8 cellular contexts compared by ENCODE assay signal in the genomic region with DNA sequence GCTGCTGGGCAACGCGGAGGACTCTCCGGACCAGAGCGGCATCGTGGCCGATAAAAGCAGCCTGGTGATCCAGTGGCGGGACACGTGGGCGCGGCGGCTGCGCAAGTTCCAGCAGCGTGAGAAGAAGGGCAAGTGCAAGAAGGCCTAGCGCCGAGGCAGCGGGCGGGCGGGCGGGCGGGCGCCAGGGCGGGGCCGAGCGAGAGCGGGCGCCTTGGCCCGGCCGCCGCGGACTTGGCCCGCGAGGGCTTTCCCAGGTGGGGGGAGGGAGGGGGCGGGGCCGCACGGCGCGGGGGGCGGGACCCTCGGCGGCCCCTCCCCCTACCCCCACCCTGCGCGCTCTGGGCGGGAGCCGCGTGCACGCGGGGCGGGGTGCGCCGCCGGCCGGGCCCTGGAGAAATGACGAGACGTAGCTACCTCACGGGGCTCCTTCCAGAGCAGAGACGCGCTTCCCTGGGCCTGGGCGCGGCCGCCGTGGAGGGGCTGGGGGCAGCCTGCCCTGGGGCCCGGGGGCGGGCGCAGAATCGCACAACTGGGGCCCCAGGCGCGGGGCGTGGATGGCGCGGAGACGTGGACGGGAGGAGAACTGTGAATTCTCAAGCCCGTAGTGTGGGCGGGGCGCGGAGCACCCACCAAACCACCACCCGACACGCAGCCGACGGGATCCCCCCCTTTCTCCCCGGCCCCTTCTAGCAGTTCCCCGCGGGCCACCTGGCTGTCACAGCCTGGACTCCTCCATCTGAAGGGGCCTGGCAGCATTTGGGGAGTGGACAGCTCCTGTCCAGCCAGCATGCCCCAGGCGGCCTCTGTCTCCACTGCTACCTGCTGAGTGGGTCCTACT.
DNase-seq lines count a peak whose midpoint lies in the region; ATAC-seq, FAIRE-seq and TF ChIP-seq lines count a peak whose summit lies in the region.

No MANE protein-coding gene starts in this region.

- POLR2A ChIA-PET in naive thymus-derived CD8-positive, alpha-beta T cell (lab: Charles Lee), result no interaction called here

- peak overlapping the region; percentile 72; the same call in 1 of the 2 replicates for H3K9ac ChIP-seq in OCI-LY1 (ENCODE audit: low read length)

- H2AFZ ChIP-seq in OCI-LY1 (ENCODE audit: low read length), result no peak overlapping the region; the same call in 1 of the 2 replicates

- H3K79me2 ChIP-seq in OCI-LY1 (ENCODE audit: insufficient read depth, low read length), result no peaks in the 10 kb centered on the region

- H3K4me1 ChIP-seq in BE2C (no peaks in the 10 kb centered on the region), OCI-LY1 (ENCODE audit: insufficient read depth, low read length, severe bottlenecking) (peaks cover 7% of the 10 kb centered on the region)

- no peaks in the 10 kb centered on the region for H3K36me3 ChIP-seq in BE2C
- H3K36me3 ChIP-seq in OCI-LY1 (ENCODE audit: insufficient read depth, low read length), result no peaks in the 10 kb centered on the region

- intact Hi-C loops in activated T-helper 2 cell treated with anti-CD3 and anti-CD28 coated beads, Interferon-gamma antibody, Interleukin-2, Interleukin-4, amounts not matched to agents 10 μg/mL and 5 μg/mL and 100 μg/mL, durations not matched to agents 14 hours and 24 hours and 36 hours (cut with micrococcal nuclease), result loop anchor here (5.0 kb wide), 2 partner anchors 32 to 52 kb away; no protein-coding TSS in a partner anchor

- H3K27ac ChIP-seq in OCI-LY1 (ENCODE audit: low read depth, low read length, poor library complexity, severe bottlenecking), result no peak overlapping the region

- H3F3A ChIP-seq in OCI-LY1 (ENCODE audit: insufficient read depth, low read length), result no peaks in the 10 kb centered on the region

- peak overlapping the region; percentile 98 for H3K4me2 ChIP-seq in OCI-LY1 (ENCODE audit: low read length)

- no peaks in the 10 kb centered on the region for H3K9me3 Mint-ChIP-seq in activated T-helper 2 cell treated with anti-CD3 and anti-CD28 coated beads, Interferon-gamma antibody, Interleukin-2, Interleukin-4, amounts not matched to agents 10 μg/mL and 5 μg/mL and 100 μg/mL, durations not matched to agents 14 hours and 24 hours and 36 hours
- no peaks in the 10 kb centered on the region for H3K9me3 Mint-ChIP-seq in naive thymus-derived CD8-positive, alpha-beta T cell

- no peaks in the 10 kb centered on the region for H3K36me3 Mint-ChIP-seq in activated T-helper 2 cell treated with anti-CD3 and anti-CD28 coated beads, Interferon-gamma antibody, Interleukin-2, Interleukin-4, amounts not matched to agents 10 μg/mL and 5 μg/mL and 100 μg/mL, durations not matched to agents 14 hours and 24 hours and 36 hours (ENCODE audit: low read depth)
- no peaks in the 10 kb centered on the region for H3K36me3 Mint-ChIP-seq in naive thymus-derived CD8-positive, alpha-beta T cell

- H3K9me2 ChIP-seq in OCI-LY1 (ENCODE audit: low read depth, low read length), result no peaks in the 10 kb centered on the region

- TF ChIP-seq CTCF in BE2C (IDR thresholded peaks at IDR 0.05; ENCODE audit: low read depth, low read length) (no peak), OCI-LY1 (IDR thresholded peaks at IDR 0.05; ENCODE audit: low read length) (no peak), fibroblast of mammary gland (conservative IDR thresholded peaks at IDR 0.05; ENCODE audit: control insufficient read depth, insufficient read depth, low read depth, low read length) (no peak)

- H3K9me3 ChIP-seq in BE2C, result no peaks in the 10 kb centered on the region
- H3K9me3 ChIP-seq in OCI-LY1 (ENCODE audit: low read length), result no peaks in the 10 kb centered on the region

- no peaks in the 10 kb centered on the region for H4K20me1 ChIP-seq in OCI-LY1 (ENCODE audit: insufficient read depth, low read length)

- no peaks in the 10 kb centered on the region for H3K27me3 ChIP-seq in BE2C
- 0 out of 2 replicates have a peak, but pooled peaks cover 5% of the 10 kb centered on the region for H3K27me3 ChIP-seq in OCI-LY1 (ENCODE audit: insufficient read depth, low read length)

- DNase-seq in BE2C (peak; percentile 27), fibroblast of mammary gland (ENCODE audit: low read depth) (peak; percentile 56), urothelium cell line (ENCODE audit: low spot score) (no peak)
- DNase-seq in activated T-helper 2 cell treated with anti-CD3 and anti-CD28 coated beads, Interferon-gamma antibody, Interleukin-2, Interleukin-4, amounts not matched to agents 10 μg/mL and 5 μg/mL and 100 μg/mL, durations not matched to agents 14 hours and 24 hours and 36 hours (ENCODE audit: low spot score), result peak; percentile 66
- peak; percentile 53 to 79 (median 68) for DNase-seq in naive thymus-derived CD8-positive, alpha-beta T cell
- peak; percentile 48 to 78 (median 58) for DNase-seq in stimulated activated naive CD4-positive, alpha-beta T cell (lab: John Stamatoyannopoulos, UW)

- H3K4me3 ChIP-seq in BE2C (ENCODE audit: low read depth, low read length), result no peak overlapping the region
- H3K4me3 ChIP-seq in OCI-LY1 (ENCODE audit: low read depth, low read length, poor library complexity, severe bottlenecking), result peak overlapping the region; percentile 68
- H3K4me3 ChIP-seq in fibroblast of mammary gland (ENCODE audit: control insufficient read depth, low read depth, low read length), result peak overlapping the region; percentile 19

- H3K4me1 Mint-ChIP-seq in activated T-helper 2 cell treated with anti-CD3 and anti-CD28 coated beads, Interferon-gamma antibody, Interleukin-2, Interleukin-4, amounts not matched to agents 10 μg/mL and 5 μg/mL and 100 μg/mL, durations not matched to agents 14 hours and 24 hours and 36 hours (ENCODE audit: low read depth), result peaks cover 11% of the 10 kb centered on the region
- peaks cover 2 to 19% (median 10%) of the 10 kb centered on the region in 4 donors for H3K4me1 Mint-ChIP-seq in naive thymus-derived CD8-positive, alpha-beta T cell

- H3K27me3 Mint-ChIP-seq in activated T-helper 2 cell treated with anti-CD3 and anti-CD28 coated beads, Interferon-gamma antibody, Interleukin-2, Interleukin-4, amounts not matched to agents 10 μg/mL and 5 μg/mL and 100 μg/mL, durations not matched to agents 14 hours and 24 hours and 36 hours (ENCODE audit: low read depth), result no peaks in the 10 kb centered on the region
- peaks cover 0 to 3% (median 0%) of the 10 kb centered on the region in 5 donors for H3K27me3 Mint-ChIP-seq in naive thymus-derived CD8-positive, alpha-beta T cell

- H3K27ac Mint-ChIP-seq in activated T-helper 2 cell treated with anti-CD3 and anti-CD28 coated beads, Interferon-gamma antibody, Interleukin-2, Interleukin-4, amounts not matched to agents 10 μg/mL and 5 μg/mL and 100 μg/mL, durations not matched to agents 14 hours and 24 hours and 36 hours, result peak overlapping the region; percentile 16
- peak overlapping the region in 7 of 10 donors; percentile 36 to 77 (median 55) for H3K27ac Mint-ChIP-seq in naive thymus-derived CD8-positive, alpha-beta T cell

- peak; percentile 55 for ATAC-seq in GM21825 (IDR thresholded peaks at IDR 0.05; ENCODE audit: unreplicated experiment)
- peak; percentile 81 to 86 for ATAC-seq in naive thymus-derived CD8-positive, alpha-beta T cell

- peak overlapping the region; percentile 70 for H3K4me3 Mint-ChIP-seq in activated T-helper 2 cell treated with anti-CD3 and anti-CD28 coated beads, Interferon-gamma antibody, Interleukin-2, Interleukin-4, amounts not matched to agents 10 μg/mL and 5 μg/mL and 100 μg/mL, durations not matched to agents 14 hours and 24 hours and 36 hours (ENCODE audit: low read depth)
- peak overlapping the region; percentile 78 to 87 (median 81) for H3K4me3 Mint-ChIP-seq in naive thymus-derived CD8-positive, alpha-beta T cell

- no peak for FAIRE-seq in urothelium cell line (lab: Jason Lieb, UNC)
